10 cellular contexts compared by ENCODE assay signal in genomic region chr12:18084080-18084479, GRCh38. TPM values are rescaled to one million over a fixed set of nuclear protein-coding genes. Genes with fewer than 3 reads are reported as not detected.
"Had no signal": no experiment of that assay in that cellular context is flagged by ENCODE, and none has a peak within 500 bp of the region (broad histone marks: within the 10 kb centered on the region; RNA-seq: fewer than 3 reads in every experiment).

No MANE protein-coding gene starts in this region.

- H3K36me3 ChIP-seq: HAP-1 had no signal

- H3K9me3 ChIP-seq: HAP-1 had no signal

- H3K27ac ChIP-seq: GM23248 had no signal

- ATAC-seq: GM23338, HCT116 had no signal

- H3K4me2 ChIP-seq: GM23338 had no signal

- DNase-seq: GM23248, GOT3, H7, H9, HCEC 1CT, HFFc6 had no signal

- H2AFZ ChIP-seq: GM23248, GM23338 had no signal

- H3K9ac ChIP-seq: GM23248 had no signal

- H3K4me3 ChIP-seq: GM23248, GM23338, HAP-1 had no signal

RNA-seq across cellular contexts. Expression of gene RERGL, which starts 5.9 kb away (rescaled TPM):
- polyA plus RNA-seq: GM23338, H1 had no signal
